ENCODE assay signal across 3 cellular contexts in the genomic region with DNA sequence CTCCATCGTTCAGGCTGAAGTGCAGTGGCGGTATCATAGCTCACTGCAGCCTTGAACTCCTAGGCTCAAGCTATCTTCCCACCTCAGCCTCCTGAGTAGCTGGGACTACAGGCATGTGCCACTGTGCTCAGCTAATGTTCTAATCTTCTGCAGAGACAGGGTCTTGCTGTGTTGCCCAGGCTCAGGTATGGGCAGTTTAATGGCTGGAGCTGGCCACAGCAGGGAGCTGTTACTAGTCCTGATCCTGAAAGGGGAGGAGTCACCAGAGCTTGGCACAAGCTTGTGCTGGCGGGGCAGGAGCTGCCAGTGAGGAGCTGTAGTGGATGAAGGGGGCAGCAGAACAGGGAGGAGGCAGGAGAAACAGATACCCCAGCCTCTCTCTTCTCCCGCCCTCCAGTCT.
A peak's percentile ranks its signal among the peaks of the same experiment; 100 is the strongest.
TF ChIP-seq lines count a peak whose summit lies in the region.

No MANE protein-coding gene starts in this region.

TF ChIP-seq in SK-N-SH, 30 proteins besides CTCF, POLR2A, EP300 and RAD21:
- no peak for TF ChIP-seq USF2 (IDR thresholded peaks at IDR 0.05; ENCODE audit: borderline replicate concordance, low read depth, low read length)
- TF ChIP-seq, protein P1, sequence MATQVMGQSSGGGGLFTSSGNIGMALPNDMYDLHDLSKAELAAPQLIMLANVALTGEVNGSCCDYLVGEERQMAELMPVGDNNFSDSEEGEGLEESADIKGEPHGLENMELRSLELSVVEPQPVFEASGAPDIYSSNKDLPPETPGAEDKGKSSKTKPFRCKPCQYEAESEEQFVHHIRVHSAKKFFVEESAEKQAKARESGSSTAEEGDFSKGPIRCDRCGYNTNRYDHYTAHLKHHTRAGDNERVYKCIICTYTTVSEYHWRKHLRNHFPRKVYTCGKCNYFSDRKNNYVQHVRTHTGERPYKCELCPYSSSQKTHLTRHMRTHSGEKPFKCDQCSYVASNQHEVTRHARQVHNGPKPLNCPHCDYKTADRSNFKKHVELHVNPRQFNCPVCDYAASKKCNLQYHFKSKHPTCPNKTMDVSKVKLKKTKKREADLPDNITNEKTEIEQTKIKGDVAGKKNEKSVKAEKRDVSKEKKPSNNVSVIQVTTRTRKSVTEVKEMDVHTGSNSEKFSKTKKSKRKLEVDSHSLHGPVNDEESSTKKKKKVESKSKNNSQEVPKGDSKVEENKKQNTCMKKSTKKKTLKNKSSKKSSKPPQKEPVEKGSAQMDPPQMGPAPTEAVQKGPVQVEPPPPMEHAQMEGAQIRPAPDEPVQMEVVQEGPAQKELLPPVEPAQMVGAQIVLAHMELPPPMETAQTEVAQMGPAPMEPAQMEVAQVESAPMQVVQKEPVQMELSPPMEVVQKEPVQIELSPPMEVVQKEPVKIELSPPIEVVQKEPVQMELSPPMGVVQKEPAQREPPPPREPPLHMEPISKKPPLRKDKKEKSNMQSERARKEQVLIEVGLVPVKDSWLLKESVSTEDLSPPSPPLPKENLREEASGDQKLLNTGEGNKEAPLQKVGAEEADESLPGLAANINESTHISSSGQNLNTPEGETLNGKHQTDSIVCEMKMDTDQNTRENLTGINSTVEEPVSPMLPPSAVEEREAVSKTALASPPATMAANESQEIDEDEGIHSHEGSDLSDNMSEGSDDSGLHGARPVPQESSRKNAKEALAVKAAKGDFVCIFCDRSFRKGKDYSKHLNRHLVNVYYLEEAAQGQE (IDR thresholded peaks at IDR 0.05; ENCODE audit: low read depth, low read length) = 0 out of 2 replicates have a peak, but pooled peaks have one; percentile 38
- TF ChIP-seq TAF1 (IDR thresholded peaks at IDR 0.05; ENCODE audit: borderline replicate concordance, low read depth, low read length) = no peak

TF ChIP-seq in SK-N-SH treated with all-trans-retinoic acid at 6 μM for 48 hours, 23 proteins besides CTCF, POLR2A, EP300 and RAD21:
- TF ChIP-seq BACH2 (CRISPR knock-in tag; IDR thresholded peaks at IDR 0.05; ENCODE audit: borderline replicate concordance) = no peak
- no peak for TF ChIP-seq TOX (CRISPR knock-in tag; IDR thresholded peaks at IDR 0.05; ENCODE audit: borderline replicate concordance)
- no peak for TF ChIP-seq ZNF8 (CRISPR knock-in tag; IDR thresholded peaks at IDR 0.05)
- no peak for TF ChIP-seq ARNTL (CRISPR knock-in tag; IDR thresholded peaks at IDR 0.05; ENCODE audit: borderline replicate concordance, low read depth)
- TF ChIP-seq, protein P2, sequence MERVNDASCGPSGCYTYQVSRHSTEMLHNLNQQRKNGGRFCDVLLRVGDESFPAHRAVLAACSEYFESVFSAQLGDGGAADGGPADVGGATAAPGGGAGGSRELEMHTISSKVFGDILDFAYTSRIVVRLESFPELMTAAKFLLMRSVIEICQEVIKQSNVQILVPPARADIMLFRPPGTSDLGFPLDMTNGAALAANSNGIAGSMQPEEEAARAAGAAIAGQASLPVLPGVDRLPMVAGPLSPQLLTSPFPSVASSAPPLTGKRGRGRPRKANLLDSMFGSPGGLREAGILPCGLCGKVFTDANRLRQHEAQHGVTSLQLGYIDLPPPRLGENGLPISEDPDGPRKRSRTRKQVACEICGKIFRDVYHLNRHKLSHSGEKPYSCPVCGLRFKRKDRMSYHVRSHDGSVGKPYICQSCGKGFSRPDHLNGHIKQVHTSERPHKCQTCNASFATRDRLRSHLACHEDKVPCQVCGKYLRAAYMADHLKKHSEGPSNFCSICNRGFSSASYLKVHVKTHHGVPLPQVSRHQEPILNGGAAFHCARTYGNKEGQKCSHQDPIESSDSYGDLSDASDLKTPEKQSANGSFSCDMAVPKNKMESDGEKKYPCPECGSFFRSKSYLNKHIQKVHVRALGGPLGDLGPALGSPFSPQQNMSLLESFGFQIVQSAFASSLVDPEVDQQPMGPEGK (CRISPR knock-in tag; IDR thresholded peaks at IDR 0.05; ENCODE audit: borderline replicate concordance) = no peak
- no peak for TF ChIP-seq ZFP3 (CRISPR knock-in tag; IDR thresholded peaks at IDR 0.05)
- no peak for TF ChIP-seq OSR1 (CRISPR knock-in tag; IDR thresholded peaks at IDR 0.05)
- TF ChIP-seq GLIS3 (CRISPR knock-in tag; IDR thresholded peaks at IDR 0.05) = no peak
- TF ChIP-seq TCF4 (CRISPR knock-in tag; IDR thresholded peaks at IDR 0.05; ENCODE audit: borderline replicate concordance) = no peak
- no peak for TF ChIP-seq ISL1 (CRISPR knock-in tag; IDR thresholded peaks at IDR 0.05)
- no peak for TF ChIP-seq RARB (CRISPR knock-in tag; IDR thresholded peaks at IDR 0.05)
- no peak for TF ChIP-seq POU6F1 (CRISPR knock-in tag; IDR thresholded peaks at IDR 0.05; ENCODE audit: borderline replicate concordance, low read depth)
- TF ChIP-seq, protein P3, sequence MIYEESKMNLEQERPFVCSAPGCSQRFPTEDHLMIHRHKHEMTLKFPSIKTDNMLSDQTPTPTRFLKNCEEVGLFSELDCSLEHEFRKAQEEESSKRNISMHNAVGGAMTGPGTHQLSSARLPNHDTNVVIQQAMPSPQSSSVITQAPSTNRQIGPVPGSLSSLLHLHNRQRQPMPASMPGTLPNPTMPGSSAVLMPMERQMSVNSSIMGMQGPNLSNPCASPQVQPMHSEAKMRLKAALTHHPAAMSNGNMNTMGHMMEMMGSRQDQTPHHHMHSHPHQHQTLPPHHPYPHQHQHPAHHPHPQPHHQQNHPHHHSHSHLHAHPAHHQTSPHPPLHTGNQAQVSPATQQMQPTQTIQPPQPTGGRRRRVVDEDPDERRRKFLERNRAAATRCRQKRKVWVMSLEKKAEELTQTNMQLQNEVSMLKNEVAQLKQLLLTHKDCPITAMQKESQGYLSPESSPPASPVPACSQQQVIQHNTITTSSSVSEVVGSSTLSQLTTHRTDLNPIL (CRISPR knock-in tag; IDR thresholded peaks at IDR 0.05; ENCODE audit: low read depth) = no peak
- TF ChIP-seq ZNF565 (CRISPR knock-in tag; conservative IDR thresholded peaks at IDR 0.05; ENCODE audit: low read depth) = no peak
- no peak for TF ChIP-seq PPARA (CRISPR knock-in tag; IDR thresholded peaks at IDR 0.05; ENCODE audit: borderline replicate concordance)
- no peak for TF ChIP-seq ZC3H10 (CRISPR knock-in tag; IDR thresholded peaks at IDR 0.05)

TF ChIP-seq in K562, 482 proteins besides CTCF, POLR2A, EP300 and RAD21:
- TF ChIP-seq ZNF121 (CRISPR knock-in tag; conservative IDR thresholded peaks at IDR 0.05) (peak; percentile 77), ATF2 (CRISPR knock-in tag; IDR thresholded peaks at IDR 0.05) (no peak)
